9 cellular contexts compared by ENCODE assay signal in the genomic region with DNA sequence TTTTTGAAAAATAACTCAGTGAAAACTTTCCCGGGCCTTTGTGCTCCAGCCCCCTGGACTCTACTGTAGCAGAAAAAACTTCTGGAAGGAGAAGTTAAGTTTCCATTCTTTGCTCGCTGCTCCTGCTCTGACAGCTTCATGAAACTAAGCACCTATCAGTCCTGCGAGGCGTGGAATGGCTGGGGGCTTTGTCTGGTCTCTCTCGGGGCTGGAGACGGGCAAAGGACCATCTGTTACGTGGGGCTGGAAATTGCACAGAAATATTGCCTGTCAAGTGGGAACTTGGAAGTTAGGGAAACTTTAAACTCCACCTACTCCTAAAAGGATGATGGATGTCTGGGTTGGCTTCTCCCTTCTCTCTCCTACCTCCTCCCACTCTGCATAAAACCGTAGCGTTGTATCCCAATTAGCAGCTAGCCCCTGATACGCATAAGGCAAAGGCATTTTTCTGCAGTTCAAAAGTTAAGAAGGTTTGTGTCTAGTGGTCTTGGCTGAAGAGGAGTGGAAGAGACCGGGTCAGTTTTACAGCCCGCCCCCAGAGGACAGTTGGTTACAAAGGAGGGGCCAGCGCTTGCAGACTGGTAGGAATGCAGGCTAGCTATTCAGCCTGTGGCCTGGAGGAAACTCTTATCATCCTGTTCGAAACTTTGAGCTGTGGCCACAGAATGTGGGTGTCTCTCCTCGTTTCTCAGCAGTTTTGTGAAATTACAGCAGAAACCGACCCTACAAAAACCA. TPM values are rescaled to one million over a fixed set of nuclear protein-coding genes. Genes with fewer than 3 reads are reported as not detected.
DNase-seq lines count a peak whose midpoint lies in the region; ATAC-seq and TF ChIP-seq lines count a peak whose summit lies in the region.
"Had no signal": no experiment of that assay in that cellular context is flagged by ENCODE, and none has a peak within 500 bp of the region (broad histone marks: within the 10 kb centered on the region; RNA-seq: fewer than 3 reads in every experiment).

No MANE protein-coding gene starts in this region.

- H3K4me3 ChIP-seq in osteoblast (ENCODE audit: insufficient read depth, low read length) = peak overlapping the region; percentile 84

- peak overlapping the region; percentile 85 for H3K27ac ChIP-seq in osteoblast (ENCODE audit: low read depth, low read length)

- H3K4me1 ChIP-seq in osteoblast (ENCODE audit: insufficient read depth, low read length) = peaks cover 21% of the 10 kb centered on the region

- in situ Hi-C loops in SK-MEL-5 (cut with HindIII; ENCODE audit: low pct_unique_long_range_greater_than_20kb, low sequenced_read_pairs) (no loop called here), GM13977 (cut with MboI; ENCODE audit: low pct_unique_long_range_greater_than_20kb, low sequenced_read_pairs, unreplicated experiment) (no loop called here)

- H3K4me1 Mint-ChIP-seq in glutamatergic neuron (ENCODE audit: low read depth, unreplicated experiment) = peaks cover 22% of the 10 kb centered on the region

- H3K4me2 ChIP-seq in osteoblast (ENCODE audit: insufficient read depth, low read length) = peak overlapping the region; percentile 97

- no peaks in the 10 kb centered on the region for H3K36me3 Mint-ChIP-seq in glutamatergic neuron (ENCODE audit: unreplicated experiment)

- no peaks in the 10 kb centered on the region for H4K20me1 ChIP-seq in osteoblast (ENCODE audit: insufficient read depth, low read length)

- no peak for TF ChIP-seq CTCF in glutamatergic neuron (IDR thresholded peaks at IDR 0.05; ENCODE audit: partially characterized antibody, unreplicated experiment)
- TF ChIP-seq CTCF in osteoblast (IDR thresholded peaks at IDR 0.05; ENCODE audit: extremely low read depth, low read depth, low read length) = peak; percentile 38
- TF ChIP-seq CTCF in GM13977 (IDR thresholded peaks at IDR 0.05; ENCODE audit: extremely low read depth, insufficient read depth, missing control alignments) = no peak

- no peak for ATAC-seq in GM19328 (IDR thresholded peaks at IDR 0.05; ENCODE audit: unreplicated experiment)

- H3K9me3 ChIP-seq in osteoblast (ENCODE audit: low read depth, low read length) = no peaks in the 10 kb centered on the region

- peaks cover 6% of the 10 kb centered on the region for H3K9me3 Mint-ChIP-seq in glutamatergic neuron (ENCODE audit: unreplicated experiment)
- H3K9me3 Mint-ChIP-seq: dendritic cell treated with granulocyte-macrophage colony-stimulating factor and Interleukin-4, amounts not matched to agents 40 ng/mL and 50 ng/mL, for 4 days had no signal

- no peaks in the 10 kb centered on the region for H3K36me3 ChIP-seq in osteoblast (ENCODE audit: insufficient read depth, low read length)

- H3K4me3 Mint-ChIP-seq in glutamatergic neuron (ENCODE audit: unreplicated experiment) = peak overlapping the region; percentile 96
- H3K4me3 Mint-ChIP-seq: dendritic cell treated with granulocyte-macrophage colony-stimulating factor and Interleukin-4, amounts not matched to agents 40 ng/mL and 50 ng/mL, for 4 days had no signal

- peak; percentile 50 for DNase-seq in DMS 273 treated with DMSO at 0.1 percent for 48 hours (lab: John Stamatoyannopoulos, UW)
- DNase-seq in SK-MEL-5 (ENCODE audit: low read depth, low spot score) = peak; percentile 84
- peak; percentile 62 for DNase-seq in glutamatergic neuron
- peak; percentile 90 for DNase-seq in osteoblast (ENCODE audit: insufficient read length, low spot score, missing footprints)
- DNase-seq in activated T-cell treated with anti-CD3 and anti-CD28 coated beads, Interleukin-2, amount 50 U/mL, for 48 hours = no peak
- DNase-seq in NCI-H526 treated with DMSO at 0.1 percent for 48 hours (lab: John Stamatoyannopoulos, UW) = no peak
- DNase-seq in GM13977 (ENCODE audit: low spot score) = no peak

- H2AFZ ChIP-seq in osteoblast (ENCODE audit: low read length) = peak overlapping the region; percentile 88

- peaks cover 5% of the 10 kb centered on the region for H3K27me3 ChIP-seq in osteoblast (ENCODE audit: insufficient read depth, low read length)

- peak overlapping the region; percentile 90 for H3K27ac Mint-ChIP-seq in glutamatergic neuron (ENCODE audit: unreplicated experiment)
- H3K27ac Mint-ChIP-seq: dendritic cell treated with granulocyte-macrophage colony-stimulating factor and Interleukin-4, amounts not matched to agents 40 ng/mL and 50 ng/mL, for 4 days had no signal

- H3K27me3 Mint-ChIP-seq in glutamatergic neuron (ENCODE audit: unreplicated experiment) = peaks cover 6% of the 10 kb centered on the region

- peaks cover 41% of the 10 kb centered on the region for H3K79me2 ChIP-seq in osteoblast (ENCODE audit: insufficient read depth, low read length)

RNA-seq across cellular contexts. Expression of a gene that starts 1.2 kb away (rescaled TPM):
- total RNA-seq in SK-MEL-5 (2014; rRNA removed; shearing (Covaris generic)) = 9.4 and 9.8 TPM in 2 replicates
- polyA plus RNA-seq in SK-MEL-5 (2015; cell fraction: cytosol; rRNA removed) = 14.6 and 16.3 TPM in 2 replicates
- 82.2 and 86.6 TPM in 2 replicates for polyA plus RNA-seq in SK-MEL-5 (2015; cell fraction: nucleus; rRNA removed)
- total RNA-seq in glutamatergic neuron (ENCODE audit: unreplicated experiment) (25.3 TPM), osteoblast (13.4 and 14.4 TPM in 2 replicates)

Comparison
In these comparisons a context has a peak if more than half of its experiments do, and no peak if none do; other contexts are left out.
1. DNase-seq: peak in DMS 273 treated with DMSO at 0.1 percent for 48 hours (single experiment), SK-MEL-5 (single experiment), glutamatergic neuron (single experiment) and osteoblast (single experiment); none in activated T-cell treated with anti-CD3 and anti-CD28 coated beads, Interleukin-2, amount 50 U/mL, for 48 hours (0 of 2), NCI-H526 treated with DMSO at 0.1 percent for 48 hours (single experiment) and GM13977 (single experiment).